ENCODE assay signal across 9 cellular contexts in genomic region chr3:153163349-153164008, GRCh38. TPM values are rescaled to one million over a fixed set of nuclear protein-coding genes. Genes with fewer than 3 reads are reported as not detected.
DNase-seq lines count a peak whose midpoint lies in the region; ATAC-seq and TF ChIP-seq lines count a peak whose summit lies in the region.
"Had no signal": no experiment of that assay in that cellular context is flagged by ENCODE, and none has a peak within 500 bp of the region (broad histone marks: within the 10 kb centered on the region; RNA-seq: fewer than 3 reads in every experiment).

No MANE protein-coding gene starts in this region.

- H3K79me2 ChIP-seq in OCI-LY3 (ENCODE audit: low read length): peaks cover 51% of the 10 kb centered on the region

- no peak for TF ChIP-seq CTCF in OCI-LY3 (IDR thresholded peaks at IDR 0.05; ENCODE audit: low read depth, low read length)

- no peak for ATAC-seq in GM19324 (IDR thresholded peaks at IDR 0.05; ENCODE audit: low FRiP score, unreplicated experiment)
- no peak for ATAC-seq in GM18861 (IDR thresholded peaks at IDR 0.05; ENCODE audit: unreplicated experiment)

- peak overlapping the region; percentile 77 for H3K4me2 ChIP-seq in OCI-LY3 (ENCODE audit: low read length)

- H3K9ac ChIP-seq in OCI-LY3 (ENCODE audit: low read length): peak overlapping the region; percentile 80

- peak overlapping the region; percentile 95 for H3K4me3 ChIP-seq in OCI-LY3 (ENCODE audit: low read length)

- H2AFZ ChIP-seq in OCI-LY3 (ENCODE audit: low read depth, low read length): no peak overlapping the region

- H3K27me3 ChIP-seq in OCI-LY3 (ENCODE audit: low read depth, low read length): no peaks in the 10 kb centered on the region

- H3K27ac ChIP-seq in OCI-LY3 (ENCODE audit: low read length): no peak overlapping the region
- H3K27ac ChIP-seq: 22Rv1 had no signal

- peak; percentile 52 for DNase-seq in DMS53 (lab: John Stamatoyannopoulos, UW)
- DNase-seq in DMS53 treated with DMSO at 0.1 percent for 48 hours (lab: John Stamatoyannopoulos, UW; ENCODE audit: unreplicated experiment): no peak
- DNase-seq in dermis blood vessel endothelial cell: peak; percentile 26
- peak; percentile 46 for DNase-seq in myocyte (ENCODE audit: low read depth)
- no peak for DNase-seq in NCI-H510A treated with DMSO at 0.1 percent for 48 hours (lab: John Stamatoyannopoulos, UW)

- peaks cover 46% of the 10 kb centered on the region for H3K4me1 ChIP-seq in OCI-LY3 (ENCODE audit: low read length)

- H4K20me1 ChIP-seq in OCI-LY3 (ENCODE audit: insufficient read depth, low read length): peaks cover 43% of the 10 kb centered on the region

- H3K36me3 ChIP-seq in OCI-LY3 (replicated peaks; ENCODE audit: low read depth, low read length): peaks cover 23% of the 10 kb centered on the region

- no peaks in the 10 kb centered on the region for H3K9me3 ChIP-seq in OCI-LY3 (ENCODE audit: insufficient read depth, low read length)

RNA-seq across cellular contexts. Expression of gene RAP2B, which starts 1.5 kb away (rescaled TPM):
- total RNA-seq in dermis blood vessel endothelial cell (21.2 and 24.0 TPM in 2 replicates), myocyte (23.7 and 27.5 TPM in 2 replicates)
- polyA plus RNA-seq in myocyte (2012): 9.7 TPM

Comparison
In these comparisons a context has a peak if more than half of its experiments do, and no peak if none do; other contexts are left out.
1. DNase-seq: peak in DMS53 (single experiment), dermis blood vessel endothelial cell (single experiment) and myocyte (single experiment); none in DMS53 treated with DMSO at 0.1 percent for 48 hours (single experiment) and NCI-H510A treated with DMSO at 0.1 percent for 48 hours (single experiment).